ENCODE assay signal across 14 cellular contexts in genomic region chr2:156935611-156936010, GRCh38.
DNase-seq lines count a peak whose midpoint lies in the region; FAIRE-seq and TF ChIP-seq lines count a peak whose summit lies in the region.
"Had no signal": no experiment of that assay in that cellular context is flagged by ENCODE, and none has a peak within 500 bp of the region (broad histone marks: within the 10 kb centered on the region; RNA-seq: fewer than 3 reads in every experiment).

No MANE protein-coding gene starts in this region.

- H3K27ac Mint-ChIP-seq in MCF 10A (ENCODE audit: low read depth, unreplicated experiment), result peak overlapping the region; percentile 36
- H3K27ac Mint-ChIP-seq: mesothelial cell of epicardium; T-helper 1 cell treated with Interleukin-12 subunit alpha and Interleukin-12 subunit beta and Interleukin-4 antibody, amounts not matched to agents 30 μg/mL and 1 μg/mL, for 36 hours had no signal

- BruUV-seq in MCF 10A (replicated peaks; lab: Mats Ljungman, UMichigan), result no TSS peak

- in situ Hi-C loops in astrocyte of the spinal cord (cut with HindIII; ENCODE audit: low sequenced_read_pairs), result no loop called here

- H3K4me1 ChIP-seq in breast epithelium, result no peaks in the 10 kb centered on the region

- H3K9me3 ChIP-seq in breast epithelium, result no peaks in the 10 kb centered on the region

- intact Hi-C loops in MCF 10A (cut with micrococcal nuclease) (no loop called here), breast epithelium (cut with DNase I; ENCODE audit: low total_unique reads) (no loop called here)

- no peak overlapping the region for H3K4me3 Mint-ChIP-seq in MCF 10A (ENCODE audit: unreplicated experiment)
- H3K4me3 Mint-ChIP-seq: mesothelial cell of epicardium; T-helper 1 cell treated with Interleukin-12 subunit alpha and Interleukin-12 subunit beta and Interleukin-4 antibody, amounts not matched to agents 30 μg/mL and 1 μg/mL, for 36 hours had no signal

- H3K27me3 Mint-ChIP-seq in MCF 10A (ENCODE audit: insufficient read depth, unreplicated experiment), result no peaks in the 10 kb centered on the region

- H3K9me3 Mint-ChIP-seq in MCF 10A (ENCODE audit: unreplicated experiment), result no peaks in the 10 kb centered on the region
- H3K9me3 Mint-ChIP-seq: mesothelial cell of epicardium; T-helper 1 cell treated with Interleukin-12 subunit alpha and Interleukin-12 subunit beta and Interleukin-4 antibody, amounts not matched to agents 30 μg/mL and 1 μg/mL, for 36 hours had no signal

- peaks cover 10% of the 10 kb centered on the region for H3K4me1 Mint-ChIP-seq in MCF 10A (ENCODE audit: insufficient read depth, unreplicated experiment)
- H3K4me1 Mint-ChIP-seq: mesothelial cell of epicardium had no signal

- no peaks in the 10 kb centered on the region for H3K36me3 ChIP-seq in breast epithelium

- H3K27ac ChIP-seq in breast epithelium, result no peak overlapping the region

- POLR2A ChIA-PET in MCF 10A (lab: Yijun Ruan, JAX), result interaction anchor here (1.0 kb wide), 1 partner anchor 20 kb away, joined by 3 read pairs; no protein-coding TSS in a partner anchor

- TF ChIP-seq CTCF in MCF 10A (IDR thresholded peaks at IDR 0.05; ENCODE audit: unreplicated experiment), result no peak
- no peak for TF ChIP-seq CTCF in breast epithelium (IDR thresholded peaks at IDR 0.05)
- TF ChIP-seq CTCF in astrocyte of the spinal cord (IDR thresholded peaks at IDR 0.05; ENCODE audit: low read depth, low read length), result no peak
- no peak for TF ChIP-seq CTCF in GM10266 (IDR thresholded peaks at IDR 0.05; ENCODE audit: control insufficient read depth, insufficient read depth, low read depth, missing control alignments)

- no peaks in the 10 kb centered on the region for H3K36me3 Mint-ChIP-seq in MCF 10A (ENCODE audit: insufficient read depth, unreplicated experiment)
- H3K36me3 Mint-ChIP-seq: mesothelial cell of epicardium had no signal

- TF ChIP-seq POLR2A in breast epithelium (IDR thresholded peaks at IDR 0.05), result no peak

- CTCF ChIA-PET in MCF 10A (lab: Yijun Ruan, JAX), result no interaction called here

- DNase-seq in MCF 10A (ENCODE audit: unreplicated experiment) (peak; percentile 62), breast epithelium (ENCODE audit: low spot score in 2 of 2) (no peak), NCI-H524 (lab: John Stamatoyannopoulos, UW) (peak; percentile 51 to 87), astrocyte of the spinal cord (ENCODE audit: low read depth, low spot score) (peak; percentile 17), urothelium cell line (ENCODE audit: low spot score) (peak; percentile 50), AG20443 (ENCODE audit: low spot score) (no peak), NCI-H2227 (lab: John Stamatoyannopoulos, UW; ENCODE audit: unreplicated experiment) (no peak), GM10266 (ENCODE audit: extremely low spot score) (no peak)
- DNase-seq: activated CD4-positive, alpha-beta T cell treated with anti-CD3 and anti-CD28 coated beads, Interleukin-2, amount 50 U/mL, for 1 hour; activated effector memory CD4-positive, alpha-beta T cell treated with anti-CD3 and anti-CD28 coated beads, Interleukin-2, amount 50 U/mL, for 16 hours; central memory CD4-positive, alpha-beta T cell had no signal

- no peak overlapping the region for H3K4me3 ChIP-seq in breast epithelium
- H3K4me3 ChIP-seq in astrocyte of the spinal cord (ENCODE audit: low read depth, low read length), result no peak overlapping the region
- H3K4me3 ChIP-seq: K562 had no signal

- H3K27me3 ChIP-seq in breast epithelium, result no peaks in the 10 kb centered on the region

- FAIRE-seq in urothelium cell line (lab: Jason Lieb, UNC), result no peak
- FAIRE-seq: K562 had no signal

Comparison
In these comparisons a context has a peak if more than half of its experiments do, and no peak if none do; other contexts are left out.
1. DNase-seq: peak in MCF 10A (single experiment), NCI-H524 (2 of 2), astrocyte of the spinal cord (single experiment) and urothelium cell line (single experiment); none in breast epithelium (0 of 2), AG20443 (single experiment), NCI-H2227 (single experiment) and GM10266 (single experiment).